1 cellular context compared by ENCODE assay signal in the genomic region with DNA sequence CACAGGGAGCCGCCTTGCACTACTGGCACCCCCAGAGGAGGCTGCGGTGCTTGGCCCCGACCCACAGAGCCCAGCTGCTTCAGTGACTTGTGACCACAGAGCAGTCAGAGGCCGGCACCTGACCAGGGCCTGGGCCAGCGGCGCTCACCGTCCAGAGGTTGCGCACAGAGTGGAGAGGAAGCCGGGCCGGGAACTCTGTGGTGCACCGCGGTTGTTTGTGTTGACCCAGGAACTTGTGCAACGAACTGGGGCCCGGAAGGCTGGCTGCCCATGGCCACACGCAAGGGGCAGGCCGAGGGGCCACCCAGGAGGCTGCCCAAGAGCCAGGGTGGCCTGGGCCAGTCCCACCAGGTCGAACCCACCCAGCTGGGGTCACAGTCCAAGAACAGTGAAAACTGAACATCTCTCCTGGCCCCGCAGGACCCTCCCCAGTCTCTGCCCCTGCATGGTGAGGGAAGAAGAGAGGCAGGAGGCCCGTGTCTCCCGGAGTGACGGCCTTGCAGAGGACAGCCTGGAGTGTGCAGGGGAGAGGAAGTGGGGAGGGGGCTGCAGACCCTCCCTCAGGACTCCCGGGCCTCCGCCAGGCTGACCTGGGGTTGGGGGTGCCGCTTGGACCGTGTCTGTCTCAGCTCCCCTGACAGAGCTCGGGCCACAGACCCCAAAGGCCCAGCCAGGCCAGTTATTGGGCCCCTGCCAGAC.
TF ChIP-seq lines count a peak whose summit lies in the region.

No MANE protein-coding gene starts in this region.

TF ChIP-seq in GM23338, 12 proteins besides CTCF, POLR2A, EP300 and RAD21 (continued from another document):
- TF ChIP-seq, protein P1, sequence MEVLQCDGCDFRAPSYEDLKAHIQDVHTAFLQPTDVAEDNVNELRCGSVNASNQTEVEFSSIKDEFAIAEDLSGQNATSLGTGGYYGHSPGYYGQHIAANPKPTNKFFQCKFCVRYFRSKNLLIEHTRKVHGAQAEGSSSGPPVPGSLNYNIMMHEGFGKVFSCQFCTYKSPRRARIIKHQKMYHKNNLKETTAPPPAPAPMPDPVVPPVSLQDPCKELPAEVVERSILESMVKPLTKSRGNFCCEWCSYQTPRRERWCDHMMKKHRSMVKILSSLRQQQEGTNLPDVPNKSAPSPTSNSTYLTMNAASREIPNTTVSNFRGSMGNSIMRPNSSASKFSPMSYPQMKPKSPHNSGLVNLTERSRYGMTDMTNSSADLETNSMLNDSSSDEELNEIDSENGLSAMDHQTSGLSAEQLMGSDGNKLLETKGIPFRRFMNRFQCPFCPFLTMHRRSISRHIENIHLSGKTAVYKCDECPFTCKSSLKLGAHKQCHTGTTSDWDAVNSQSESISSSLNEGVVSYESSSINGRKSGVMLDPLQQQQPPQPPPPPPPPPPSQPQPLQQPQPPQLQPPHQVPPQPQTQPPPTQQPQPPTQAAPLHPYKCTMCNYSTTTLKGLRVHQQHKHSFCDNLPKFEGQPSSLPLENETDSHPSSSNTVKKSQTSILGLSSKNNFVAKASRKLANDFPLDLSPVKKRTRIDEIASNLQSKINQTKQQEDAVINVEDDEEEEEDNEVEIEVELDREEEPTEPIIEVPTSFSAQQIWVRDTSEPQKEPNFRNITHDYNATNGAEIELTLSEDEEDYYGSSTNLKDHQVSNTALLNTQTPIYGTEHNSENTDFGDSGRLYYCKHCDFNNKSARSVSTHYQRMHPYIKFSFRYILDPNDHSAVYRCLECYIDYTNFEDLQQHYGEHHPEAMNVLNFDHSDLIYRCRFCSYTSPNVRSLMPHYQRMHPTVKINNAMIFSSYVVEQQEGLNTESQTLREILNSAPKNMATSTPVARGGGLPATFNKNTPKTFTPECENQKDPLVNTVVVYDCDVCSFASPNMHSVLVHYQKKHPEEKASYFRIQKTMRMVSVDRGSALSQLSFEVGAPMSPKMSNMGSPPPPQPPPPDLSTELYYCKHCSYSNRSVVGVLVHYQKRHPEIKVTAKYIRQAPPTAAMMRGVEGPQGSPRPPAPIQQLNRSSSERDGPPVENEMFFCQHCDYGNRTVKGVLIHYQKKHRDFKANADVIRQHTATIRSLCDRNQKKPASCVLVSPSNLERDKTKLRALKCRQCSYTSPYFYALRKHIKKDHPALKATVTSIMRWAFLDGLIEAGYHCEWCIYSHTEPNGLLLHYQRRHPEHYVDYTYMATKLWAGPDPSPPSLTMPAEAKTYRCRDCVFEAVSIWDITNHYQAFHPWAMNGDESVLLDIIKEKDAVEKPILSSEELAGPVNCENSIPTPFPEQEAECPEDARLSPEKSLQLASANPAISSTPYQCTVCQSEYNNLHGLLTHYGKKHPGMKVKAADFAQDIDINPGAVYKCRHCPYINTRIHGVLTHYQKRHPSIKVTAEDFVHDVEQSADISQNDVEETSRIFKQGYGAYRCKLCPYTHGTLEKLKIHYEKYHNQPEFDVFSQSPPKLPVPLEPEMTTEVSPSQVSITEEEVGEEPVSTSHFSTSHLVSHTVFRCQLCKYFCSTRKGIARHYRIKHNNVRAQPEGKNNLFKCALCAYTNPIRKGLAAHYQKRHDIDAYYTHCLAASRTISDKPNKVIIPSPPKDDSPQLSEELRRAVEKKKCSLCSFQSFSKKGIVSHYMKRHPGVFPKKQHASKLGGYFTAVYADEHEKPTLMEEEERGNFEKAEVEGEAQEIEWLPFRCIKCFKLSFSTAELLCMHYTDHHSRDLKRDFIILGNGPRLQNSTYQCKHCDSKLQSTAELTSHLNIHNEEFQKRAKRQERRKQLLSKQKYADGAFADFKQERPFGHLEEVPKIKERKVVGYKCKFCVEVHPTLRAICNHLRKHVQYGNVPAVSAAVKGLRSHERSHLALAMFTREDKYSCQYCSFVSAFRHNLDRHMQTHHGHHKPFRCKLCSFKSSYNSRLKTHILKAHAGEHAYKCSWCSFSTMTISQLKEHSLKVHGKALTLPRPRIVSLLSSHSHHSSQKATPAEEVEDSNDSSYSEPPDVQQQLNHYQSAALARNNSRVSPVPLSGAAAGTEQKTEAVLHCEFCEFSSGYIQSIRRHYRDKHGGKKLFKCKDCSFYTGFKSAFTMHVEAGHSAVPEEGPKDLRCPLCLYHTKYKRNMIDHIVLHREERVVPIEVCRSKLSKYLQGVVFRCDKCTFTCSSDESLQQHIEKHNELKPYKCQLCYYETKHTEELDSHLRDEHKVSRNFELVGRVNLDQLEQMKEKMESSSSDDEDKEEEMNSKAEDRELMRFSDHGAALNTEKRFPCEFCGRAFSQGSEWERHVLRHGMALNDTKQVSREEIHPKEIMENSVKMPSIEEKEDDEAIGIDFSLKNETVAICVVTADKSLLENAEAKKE (CRISPR knock-in tag; IDR thresholded peaks at IDR 0.05) = no peak
- TF ChIP-seq, protein P2, sequence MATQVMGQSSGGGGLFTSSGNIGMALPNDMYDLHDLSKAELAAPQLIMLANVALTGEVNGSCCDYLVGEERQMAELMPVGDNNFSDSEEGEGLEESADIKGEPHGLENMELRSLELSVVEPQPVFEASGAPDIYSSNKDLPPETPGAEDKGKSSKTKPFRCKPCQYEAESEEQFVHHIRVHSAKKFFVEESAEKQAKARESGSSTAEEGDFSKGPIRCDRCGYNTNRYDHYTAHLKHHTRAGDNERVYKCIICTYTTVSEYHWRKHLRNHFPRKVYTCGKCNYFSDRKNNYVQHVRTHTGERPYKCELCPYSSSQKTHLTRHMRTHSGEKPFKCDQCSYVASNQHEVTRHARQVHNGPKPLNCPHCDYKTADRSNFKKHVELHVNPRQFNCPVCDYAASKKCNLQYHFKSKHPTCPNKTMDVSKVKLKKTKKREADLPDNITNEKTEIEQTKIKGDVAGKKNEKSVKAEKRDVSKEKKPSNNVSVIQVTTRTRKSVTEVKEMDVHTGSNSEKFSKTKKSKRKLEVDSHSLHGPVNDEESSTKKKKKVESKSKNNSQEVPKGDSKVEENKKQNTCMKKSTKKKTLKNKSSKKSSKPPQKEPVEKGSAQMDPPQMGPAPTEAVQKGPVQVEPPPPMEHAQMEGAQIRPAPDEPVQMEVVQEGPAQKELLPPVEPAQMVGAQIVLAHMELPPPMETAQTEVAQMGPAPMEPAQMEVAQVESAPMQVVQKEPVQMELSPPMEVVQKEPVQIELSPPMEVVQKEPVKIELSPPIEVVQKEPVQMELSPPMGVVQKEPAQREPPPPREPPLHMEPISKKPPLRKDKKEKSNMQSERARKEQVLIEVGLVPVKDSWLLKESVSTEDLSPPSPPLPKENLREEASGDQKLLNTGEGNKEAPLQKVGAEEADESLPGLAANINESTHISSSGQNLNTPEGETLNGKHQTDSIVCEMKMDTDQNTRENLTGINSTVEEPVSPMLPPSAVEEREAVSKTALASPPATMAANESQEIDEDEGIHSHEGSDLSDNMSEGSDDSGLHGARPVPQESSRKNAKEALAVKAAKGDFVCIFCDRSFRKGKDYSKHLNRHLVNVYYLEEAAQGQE (IDR thresholded peaks at IDR 0.05; ENCODE audit: unreplicated experiment) = no peak
- TF ChIP-seq EZH2 (IDR thresholded peaks at IDR 0.05; ENCODE audit: low read depth, unreplicated experiment) (no peak), STAT1 (IDR thresholded peaks at IDR 0.05; ENCODE audit: unreplicated experiment) (no peak)
